ENCODE assay signal across 29 cellular contexts in the genomic region with DNA sequence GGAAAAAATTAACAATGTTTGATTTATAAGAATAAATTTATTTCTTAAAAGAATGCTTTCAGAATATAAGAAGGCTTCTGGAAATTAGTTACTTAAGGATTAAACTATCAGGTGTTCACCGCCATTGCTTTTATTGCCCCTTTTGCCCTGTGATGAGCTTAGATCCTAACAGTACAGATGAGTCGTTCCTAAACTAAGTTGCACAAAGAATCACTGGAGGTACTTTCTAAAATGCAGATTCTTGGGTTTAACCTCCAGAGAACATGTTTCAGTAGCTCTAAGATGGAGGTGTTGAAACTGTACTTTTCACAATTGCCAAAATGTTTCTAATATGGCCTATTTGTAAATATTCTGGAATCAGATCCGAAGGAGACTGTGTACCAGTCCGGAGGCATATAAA.
"Had no signal": no experiment of that assay in that cellular context is flagged by ENCODE, and none has a peak within 500 bp of the region (broad histone marks: within the 10 kb centered on the region; RNA-seq: fewer than 3 reads in every experiment).

No MANE protein-coding gene starts in this region.

- DNase-seq: activated CD4-positive, alpha-beta memory T cell treated with anti-CD3 and anti-CD28 coated beads for 36 hours; activated CD4-positive, alpha-beta T cell treated with anti-CD3 and anti-CD28 coated beads, Interleukin-2, amount 10 ng/mL, durations not matched to agents 7 days and 5 days; activated effector memory CD4-positive, alpha-beta T cell treated with anti-CD3 and anti-CD28 coated beads, Interleukin-2, amount 50 U/mL, for 16 hours; activated naive CD4-positive, alpha-beta T cell; activated T-cell treated with anti-CD3 and anti-CD28 coated beads, Interleukin-2, amount 50 U/mL, for 4 hours; amniotic stem cell; aorta; brain microvascular endothelial cell; Karpas-422; KBM-7; NCI-H1105; NCI-H1417 treated with DMSO at 0.1 percent for 48 hours; NCI-H187 treated with DMSO at 0.1 percent for 48 hours; NCI-H2081; NCI-H2171 treated with DMSO at 0.1 percent for 48 hours; NCI-H2227 treated with DMSO at 0.1 percent for 48 hours; NCI-H446 treated with DMSO at 0.1 percent for 48 hours; NCI-H524; NCI-H69; NCI-H82; PC-3; Peyer's patch; RPMI8226; SHP77 treated with DMSO at 0.1 percent for 48 hours; SK-N-SH had no signal

- H3K4me3 Mint-ChIP-seq: activated CD4-positive, alpha-beta memory T cell treated with anti-CD3 and anti-CD28 coated beads for 36 hours; activated CD4-positive, alpha-beta T cell treated with anti-CD3 and anti-CD28 coated beads, Interleukin-2, amount 10 ng/mL, durations not matched to agents 7 days and 5 days; activated naive CD4-positive, alpha-beta T cell treated with anti-CD3 and anti-CD28 coated beads, Interleukin-2, amount 50 U/mL, for 24 hours; activated T-cell treated with anti-CD3 and anti-CD28 coated beads, Interleukin-2, amount 50 U/mL, for 4 hours; central memory CD8-positive, alpha-beta T cell; T-helper 1 cell treated with Interleukin-12 subunit alpha and Interleukin-12 subunit beta and Interleukin-4 antibody, amounts not matched to agents 30 μg/mL and 1 μg/mL, for 36 hours; T-helper 2 cell treated with Interferon-gamma antibody and Interleukin-4, amounts not matched to agents 5 μg/mL and 100 μg/mL, for 36 hours had no signal

- H3K27ac Mint-ChIP-seq: activated CD4-positive, alpha-beta memory T cell treated with anti-CD3 and anti-CD28 coated beads for 36 hours; activated CD4-positive, alpha-beta T cell treated with anti-CD3 and anti-CD28 coated beads, Interleukin-2, amount 10 ng/mL, durations not matched to agents 7 days and 5 days; activated naive CD4-positive, alpha-beta T cell treated with anti-CD3 and anti-CD28 coated beads, Interleukin-2, amount 50 U/mL, for 24 hours; T-helper 1 cell treated with Interleukin-12 subunit alpha and Interleukin-12 subunit beta and Interleukin-4 antibody, amounts not matched to agents 30 μg/mL and 1 μg/mL, for 36 hours; T-helper 2 cell treated with Interferon-gamma antibody and Interleukin-4, amounts not matched to agents 5 μg/mL and 100 μg/mL, for 36 hours had no signal

- ATAC-seq: PC-3 had no signal

- H3K9me3 Mint-ChIP-seq: activated CD4-positive, alpha-beta memory T cell treated with anti-CD3 and anti-CD28 coated beads for 36 hours; activated CD4-positive, alpha-beta T cell treated with anti-CD3 and anti-CD28 coated beads, Interleukin-2, amount 10 ng/mL, durations not matched to agents 7 days and 5 days; activated naive CD4-positive, alpha-beta T cell treated with anti-CD3 and anti-CD28 coated beads, Interleukin-2, amount 50 U/mL, for 24 hours; activated T-cell treated with anti-CD3 and anti-CD28 coated beads, Interleukin-2, amount 50 U/mL, for 4 hours; central memory CD8-positive, alpha-beta T cell; T-helper 1 cell treated with Interleukin-12 subunit alpha and Interleukin-12 subunit beta and Interleukin-4 antibody, amounts not matched to agents 30 μg/mL and 1 μg/mL, for 36 hours; T-helper 2 cell treated with Interferon-gamma antibody and Interleukin-4, amounts not matched to agents 5 μg/mL and 100 μg/mL, for 36 hours had no signal

- H3K27me3 Mint-ChIP-seq: activated CD4-positive, alpha-beta memory T cell treated with anti-CD3 and anti-CD28 coated beads for 36 hours; activated naive CD4-positive, alpha-beta T cell treated with anti-CD3 and anti-CD28 coated beads, Interleukin-2, amount 50 U/mL, for 24 hours; central memory CD8-positive, alpha-beta T cell had no signal
